ENCODE assay signal across 20 cellular contexts in genomic region chr2:239132786-239133185, GRCh38.
DNase-seq lines count a peak whose midpoint lies in the region; ATAC-seq, FAIRE-seq and TF ChIP-seq lines count a peak whose summit lies in the region.
"Had no signal": no experiment of that assay in that cellular context is flagged by ENCODE, and none has a peak within 500 bp of the region (broad histone marks: within the 10 kb centered on the region; RNA-seq: fewer than 3 reads in every experiment).

No MANE protein-coding gene starts in this region.

- no peak for FAIRE-seq in bronchial epithelial cell (lab: Jason Lieb, UNC)
- FAIRE-seq: A204.1, D721Med, G401.6, GM12891, HepG2, HTR-8/SVneo had no signal

- H3K36me3 ChIP-seq in bronchial epithelial cell (ENCODE audit: control insufficient read depth, insufficient read depth, low read length) (peaks cover 1% of the 10 kb centered on the region), testis (ENCODE audit: low read depth, missing control alignments) (no peaks in the 10 kb centered on the region)

- TF ChIP-seq POLR2A in testis (IDR thresholded peaks at IDR 0.05): no peak

- ATAC-seq in Right ventricle myocardium superior (ENCODE audit: poor library complexity) (no peak), left ventricle myocardium superior (no peak), HG03565 (IDR thresholded peaks at IDR 0.05; ENCODE audit: unreplicated experiment) (no peak)
- ATAC-seq: HepG2 had no signal

- intact Hi-C loops in Right ventricle myocardium superior (cut with DNase I): no loop called here
- intact Hi-C loops in left ventricle myocardium superior (cut with micrococcal nuclease): no loop called here
- intact Hi-C loops in testis (cut with DNase I; ENCODE audit: low total_unique reads): no loop called here

- peaks cover 52% of the 10 kb centered on the region for H3K36me3 Mint-ChIP-seq in T-helper 2 cell treated with Interferon-gamma antibody and Interleukin-4, amounts not matched to agents 5 μg/mL and 100 μg/mL, for 36 hours (ENCODE audit: low read depth)

- no peak overlapping the region for H3K4me3 ChIP-seq in bronchial epithelial cell (ENCODE audit: low read depth, low read length)
- H3K4me3 ChIP-seq in epithelial cell of esophagus (ENCODE audit: low read length): no peak overlapping the region
- no peak overlapping the region for H3K4me3 ChIP-seq in testis

- H3K9me3 Mint-ChIP-seq in T-helper 2 cell treated with Interferon-gamma antibody and Interleukin-4, amounts not matched to agents 5 μg/mL and 100 μg/mL, for 36 hours: peaks cover 3% of the 10 kb centered on the region
- H3K9me3 Mint-ChIP-seq: CD4-positive, alpha-beta memory T cell; H9 had no signal

- WGBS in testis, 2 donors: 88 to 97% methylated on average over 12 of the region's 12 CpGs

- peaks cover 6% of the 10 kb centered on the region for H3K4me1 ChIP-seq in testis

- no peaks in the 10 kb centered on the region for H3K4me1 Mint-ChIP-seq in T-helper 2 cell treated with Interferon-gamma antibody and Interleukin-4, amounts not matched to agents 5 μg/mL and 100 μg/mL, for 36 hours (ENCODE audit: low read depth)
- H3K4me1 Mint-ChIP-seq: B cell, H9 had no signal

- H3K4me3 Mint-ChIP-seq in T-helper 2 cell treated with Interferon-gamma antibody and Interleukin-4, amounts not matched to agents 5 μg/mL and 100 μg/mL, for 36 hours: no peak overlapping the region
- H3K4me3 Mint-ChIP-seq: B cell; CD4-positive, alpha-beta memory T cell; H9 had no signal

- no peak overlapping the region for H3K27ac Mint-ChIP-seq in T-helper 2 cell treated with Interferon-gamma antibody and Interleukin-4, amounts not matched to agents 5 μg/mL and 100 μg/mL, for 36 hours
- H3K27ac Mint-ChIP-seq: B cell had no signal

- no peaks in the 10 kb centered on the region for H3K27me3 Mint-ChIP-seq in T-helper 2 cell treated with Interferon-gamma antibody and Interleukin-4, amounts not matched to agents 5 μg/mL and 100 μg/mL, for 36 hours (ENCODE audit: low read depth)
- H3K27me3 Mint-ChIP-seq: B cell; CD4-positive, alpha-beta memory T cell had no signal

- no peaks in the 10 kb centered on the region for H3K9me3 ChIP-seq in testis

- H3K27me3 ChIP-seq in bronchial epithelial cell (ENCODE audit: control insufficient read depth, insufficient read depth, low read length): no peaks in the 10 kb centered on the region
- H3K27me3 ChIP-seq in testis: no peaks in the 10 kb centered on the region

- TF ChIP-seq CTCF in bronchial epithelial cell (IDR thresholded peaks at IDR 0.05; ENCODE audit: insufficient read depth, low read length, severe bottlenecking): no peak
- TF ChIP-seq CTCF in epithelial cell of esophagus (IDR thresholded peaks at IDR 0.05; ENCODE audit: insufficient read depth, low read depth, low read length, missing control alignments): no peak
- no peak for TF ChIP-seq CTCF in testis (IDR thresholded peaks at IDR 0.05)

- no peak overlapping the region for H3K27ac ChIP-seq in testis

- DNase-seq in Right ventricle myocardium superior: peak; percentile 26
- DNase-seq in left ventricle myocardium superior: no peak
- peak; percentile 12 for DNase-seq in bronchial epithelial cell (ENCODE audit: low read depth)
- peak; percentile 9 for DNase-seq in epithelial cell of esophagus (ENCODE audit: low read depth)
- no peak for DNase-seq in testis
- no peak for DNase-seq in T-helper 2 cell treated with Interferon-gamma antibody and Interleukin-4, amounts not matched to agents 5 μg/mL and 100 μg/mL, for 36 hours (ENCODE audit: low spot score)
- DNase-seq: CD4-positive, alpha-beta memory T cell; DMS153; DMS79 treated with DMSO at 0.1 percent for 48 hours; EL; GOT3; H9 had no signal

Comparison
In these comparisons a context has a peak if more than half of its experiments do, and no peak if none do; other contexts are left out.
1. DNase-seq: peak in Right ventricle myocardium superior (single experiment), bronchial epithelial cell (single experiment) and epithelial cell of esophagus (single experiment); none in left ventricle myocardium superior (single experiment), testis (single experiment) and T-helper 2 cell treated with Interferon-gamma antibody and Interleukin-4, amounts not matched to agents 5 μg/mL and 100 μg/mL, for 36 hours (single experiment).